In the genomic region with DNA sequence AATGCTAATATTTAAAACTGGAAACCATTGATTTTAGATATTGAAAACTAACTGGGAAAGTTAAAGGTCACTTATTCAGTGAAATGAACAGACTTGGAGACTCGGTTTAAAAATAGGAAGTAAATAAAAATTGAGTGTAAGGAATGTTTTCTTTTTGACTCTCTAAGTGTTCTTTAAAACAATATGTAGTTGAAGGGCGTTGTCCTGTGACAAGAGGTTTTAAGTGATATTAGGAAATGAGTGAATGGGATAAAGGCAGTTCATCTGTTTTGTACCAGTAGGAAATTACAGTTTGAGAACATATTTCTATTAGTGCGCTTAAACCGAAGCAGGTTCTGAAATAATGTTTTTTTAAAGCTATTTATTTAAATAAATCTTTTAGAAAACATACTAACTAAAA, we compare ENCODE assay signal across 24 cellular contexts.
DNase-seq lines count a peak whose midpoint lies in the region; ATAC-seq, FAIRE-seq and TF ChIP-seq lines count a peak whose summit lies in the region.
"Had no signal": no experiment of that assay in that cellular context is flagged by ENCODE, and none has a peak within 500 bp of the region (broad histone marks: within the 10 kb centered on the region; RNA-seq: fewer than 3 reads in every experiment).

No MANE protein-coding gene starts in this region.

- no peaks in the 10 kb centered on the region for H3K36me3 ChIP-seq in lower lobe of right lung
- H3K36me3 ChIP-seq in upper lobe of right lung, result no peaks in the 10 kb centered on the region
- H3K36me3 ChIP-seq: BE2C had no signal

- POLR2A ChIA-PET in WTC11 (lab: Charles Lee), result no interaction called here

- CTCF ChIA-PET in WTC11 (lab: Charles Lee), result no interaction called here

- H3K4me3 ChIP-seq in lower lobe of right lung, result no peak overlapping the region
- no peak overlapping the region for H3K4me3 ChIP-seq in upper lobe of right lung
- H3K4me3 ChIP-seq: BLaER1 had no signal

- DNase-seq in WTC11 (ENCODE audit: low spot score) (no peak), lower lobe of right lung (no peak), upper lobe of right lung (no peak), nucleus accumbens (lab: John Stamatoyannopoulos, UW) (no peak), DMS53 treated with DMSO at 0.1 percent for 48 hours (lab: John Stamatoyannopoulos, UW; ENCODE audit: unreplicated experiment) (no peak)
- no peak for DNase-seq in activated CD4-positive, alpha-beta T cell treated with anti-CD3 and anti-CD28 coated beads for 48 hours
- DNase-seq: 8988T; ACHN; BE2C; C1 segment of cervical spinal cord; CD4-positive, alpha-beta memory T cell; CD4-positive, CD25-positive, alpha-beta regulatory T cell; CD8-positive, alpha-beta memory T cell; COR-L47; DMS 273 treated with DMSO at 0.1 percent for 48 hours; DMS153; DMS53; DMS79 treated with DMSO at 0.1 percent for 48 hours; GF-D8 had no signal

- no peak overlapping the region for H3K4me3 Mint-ChIP-seq in WTC11
- H3K4me3 Mint-ChIP-seq: CD14-positive monocyte; CD4-positive, alpha-beta memory T cell; CD4-positive, CD25-positive, alpha-beta regulatory T cell; CD8-positive, alpha-beta memory T cell had no signal

- H3K4me1 ChIP-seq in lower lobe of right lung (peaks cover 10% of the 10 kb centered on the region), upper lobe of right lung (peaks cover 6% of the 10 kb centered on the region)
- H3K4me1 ChIP-seq: BE2C, BLaER1 had no signal

- H3K27ac ChIP-seq in lower lobe of right lung, result peak overlapping the region; percentile 26
- H3K27ac ChIP-seq in upper lobe of right lung, result no peak overlapping the region
- H3K27ac ChIP-seq: BLaER1 had no signal

- H3K27ac Mint-ChIP-seq in WTC11, result peak overlapping the region; percentile 22; the same call in 1 of the 2 replicates
- H3K27ac Mint-ChIP-seq: CD14-positive monocyte; CD4-positive, alpha-beta memory T cell; CD4-positive, CD25-positive, alpha-beta regulatory T cell; CD8-positive, alpha-beta memory T cell had no signal

- ATAC-seq in WTC11, result no peak
- ATAC-seq in lower lobe of right lung, result peak in 1 of 2 donors; percentile 87
- ATAC-seq in upper lobe of right lung, result peak; percentile 54
- ATAC-seq in GM21619 (IDR thresholded peaks at IDR 0.05; ENCODE audit: unreplicated experiment), result no peak

- peak; percentile 72 for FAIRE-seq in islet of Langerhans (lab: Jason Lieb, UNC)
- FAIRE-seq: GM18507 had no signal

- peaks cover 48% of the 10 kb centered on the region for H3K4me1 Mint-ChIP-seq in WTC11
- H3K4me1 Mint-ChIP-seq: CD14-positive monocyte; CD4-positive, alpha-beta memory T cell; CD8-positive, alpha-beta memory T cell had no signal

- H3K9me3 ChIP-seq in lower lobe of right lung (peaks cover 18% of the 10 kb centered on the region), upper lobe of right lung (peaks cover 11% of the 10 kb centered on the region)
- H3K9me3 ChIP-seq: BE2C had no signal

- H3K36me3 Mint-ChIP-seq in WTC11, result peaks cover 21% of the 10 kb centered on the region

- no peak for TF ChIP-seq CTCF in WTC11 (IDR thresholded peaks at IDR 0.05)
- TF ChIP-seq CTCF in lower lobe of right lung (IDR thresholded peaks at IDR 0.05), result no peak
- no peak for TF ChIP-seq CTCF in upper lobe of right lung (IDR thresholded peaks at IDR 0.05)

- H3K27me3 ChIP-seq in lower lobe of right lung (ENCODE audit: low read depth) (no peaks in the 10 kb centered on the region), upper lobe of right lung (no peaks in the 10 kb centered on the region)
- H3K27me3 ChIP-seq: BE2C, BLaER1 had no signal

- intact Hi-C loops in lower lobe of right lung (cut with DNase I), result no loop called here
- intact Hi-C loops in upper lobe of right lung (cut with DNase I), result no loop called here

- H3K27me3 Mint-ChIP-seq in WTC11 (ENCODE audit: low read depth), result peaks cover 4% of the 10 kb centered on the region; the same call in 1 of the 2 replicates
- H3K27me3 Mint-ChIP-seq: CD4-positive, alpha-beta memory T cell had no signal

- peaks cover 24% of the 10 kb centered on the region for H3K9me3 Mint-ChIP-seq in WTC11

TF ChIP-seq in WTC11, 78 proteins besides CTCF, POLR2A, EP300 and RAD21:
- no peak for TF ChIP-seq CBFB (CRISPR knock-in tag; IDR thresholded peaks at IDR 0.05; ENCODE audit: low read depth)
- no peak for TF ChIP-seq TEAD1 (CRISPR knock-in tag; IDR thresholded peaks at IDR 0.05)
- no peak for TF ChIP-seq ATF2 (CRISPR knock-in tag; IDR thresholded peaks at IDR 0.05; ENCODE audit: borderline replicate concordance, low read depth)
